Comparison of ENCODE assay signal across 17 cellular contexts in the genomic region with DNA sequence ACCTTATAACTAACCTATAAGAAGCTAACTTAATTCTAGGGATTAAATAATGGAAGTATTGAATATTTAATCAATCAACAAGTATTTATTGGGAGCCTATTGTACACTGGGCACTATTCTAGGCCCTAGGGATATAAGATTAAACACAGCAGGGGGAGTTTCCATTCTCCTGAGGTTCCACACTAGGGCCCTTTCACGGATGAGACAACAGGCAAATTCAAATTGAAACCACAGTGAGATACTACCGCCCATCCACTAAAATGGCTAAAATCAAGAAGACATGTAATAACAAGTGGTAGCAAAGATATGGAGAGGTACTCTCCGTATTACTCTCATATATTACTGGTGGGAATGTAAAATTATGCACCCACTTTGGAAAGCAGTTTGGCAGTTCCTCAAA.
"Had no signal": no experiment of that assay in that cellular context is flagged by ENCODE, and none has a peak within 500 bp of the region (broad histone marks: within the 10 kb centered on the region; RNA-seq: fewer than 3 reads in every experiment).

No MANE protein-coding gene starts in this region.

- DNase-seq: activated CD4-positive, alpha-beta T cell treated with anti-CD3 and anti-CD28 coated beads for 1 hour; activated CD4-positive, alpha-beta T cell treated with anti-CD3 and anti-CD28 coated beads, Interleukin-2, amount 50 U/mL, for 1 hour; activated CD8-positive, alpha-beta memory T cell treated with anti-CD3 and anti-CD28 coated beads, Interleukin-2, amount 50 U/mL, for 4 hours; activated T-cell treated with anti-CD3 and anti-CD28 coated beads, Interleukin-2, amount 50 U/mL, for 24 hours; aorta; foreskin fibroblast; left colon; mesenchymal stem cell; ovary; psoas muscle; spleen; stimulated activated CD4-positive, alpha-beta T cell treated with anti-CD3 and anti-CD28 coated beads, Interleukin-4, amount 100 ng/mL, for 24 hours; stimulated activated naive CD8-positive, alpha-beta T cell treated with anti-CD3 and anti-CD28 coated beads, Interleukin-15, Interleukin-2, amounts not matched to agents 100 U/mL and 50 U/mL, for 24 hours; upper lobe of left lung; WERI-Rb-1 had no signal

- ATAC-seq: activated naive CD4-positive, alpha-beta T cell treated with anti-CD3 and anti-CD28 coated beads, Interleukin-2, amount 50 U/mL, for 72 hours; activated T-helper 17 cell treated with anti-CD3 and anti-CD28 coated beads, Interleukin-2, amount 50 U/mL, for 72 hours; left colon; psoas muscle; stimulated activated naive CD8-positive, alpha-beta T cell treated with anti-CD3 and anti-CD28 coated beads, Interleukin-15, Interleukin-2, amounts not matched to agents 100 U/mL and 50 U/mL, for 24 hours had no signal
